10 cellular contexts compared by ENCODE assay signal in genomic region chr4:41178372-41179085, GRCh38. TPM values are rescaled to one million over a fixed set of nuclear protein-coding genes. Genes with fewer than 3 reads are reported as not detected.
DNase-seq lines count a peak whose midpoint lies in the region; ATAC-seq and TF ChIP-seq lines count a peak whose summit lies in the region.
"Had no signal": no experiment of that assay in that cellular context is flagged by ENCODE, and none has a peak within 500 bp of the region (broad histone marks: within the 10 kb centered on the region; RNA-seq: fewer than 3 reads in every experiment).

No MANE protein-coding gene starts in this region.

- in situ Hi-C loops in astrocyte of the spinal cord (cut with HindIII; ENCODE audit: low sequenced_read_pairs), result no loop called here

- H3K4me3 ChIP-seq in HCT116 (replicated peaks in 1 of 2; ENCODE audit: low read depth in 1 of 2, low read length in 2 of 2) (no peak overlapping the region), astrocyte of the spinal cord (ENCODE audit: low read depth, low read length) (no peak overlapping the region), MM.1S (ENCODE audit: low read length) (no peak overlapping the region), PC-9 (no peak overlapping the region)

- TF ChIP-seq CTCF in HCT116 (IDR thresholded peaks at IDR 0.05 in 2 of 3, conservative IDR thresholded peaks at IDR 0.05 in 1 of 3; ENCODE audit: borderline replicate concordance in 1 of 3, insufficient read depth in 1 of 3, low read depth in 2 of 3, low read length in 2 of 3) (no peak), astrocyte of the spinal cord (IDR thresholded peaks at IDR 0.05; ENCODE audit: low read depth, low read length) (no peak), MM.1S (IDR thresholded peaks at IDR 0.05; ENCODE audit: low read length) (no peak), PC-9 (conservative IDR thresholded peaks at IDR 0.05) (no peak)

- H2AFZ ChIP-seq in HCT116 (ENCODE audit: low read depth, low read length, poor library complexity, severe bottlenecking) (no peak overlapping the region), MM.1S (ENCODE audit: low read length) (no peak overlapping the region), PC-9 (no peak overlapping the region)

- POLR2A ChIA-PET in HCT116 (lab: Charles Lee) (interaction anchor here (0.6 kb wide), 1 partner anchor 33 kb away, joined by 3 read pairs; no protein-coding TSS in a partner anchor), PC-9 (lab: Charles Lee; ENCODE audit: unreplicated experiment) (no interaction called here)

- H3K27ac ChIP-seq in HCT116 (ENCODE audit: low read depth, low read length) (no peak overlapping the region), MM.1S (ENCODE audit: low read length) (no peak overlapping the region), PC-9 (no peak overlapping the region)

- intact Hi-C loops in HCT116 (cut with micrococcal nuclease) (no loop called here), PC-9 (cut with micrococcal nuclease; ENCODE audit: unreplicated experiment) (no loop called here), posterior vena cava (cut with DNase I) (no loop called here)

- DNase-seq in HCT116 (ENCODE audit: low read depth, low spot score) (no peak), astrocyte of the spinal cord (ENCODE audit: low read depth, low spot score) (peak; percentile 96), hepatic stellate cell (ENCODE audit: low spot score) (peak; percentile 63), stromal cell of bone marrow (ENCODE audit: low read depth) (peak; percentile 91), MM.1S (no peak), PC-9 (no peak), HUDEP-2 (lab: John Stamatoyannopoulos, UW; ENCODE audit: unreplicated experiment in 76 of 76) (no peak), posterior vena cava (ENCODE audit: low spot score) (no peak)
- DNase-seq: NCI-H526 had no signal

- H3K4me1 ChIP-seq in HCT116 (ENCODE audit: control insufficient read depth in 1 of 2, insufficient read depth in 2 of 2, low read length in 2 of 2) (peaks cover 11 to 24% of the 10 kb centered on the region in 2 experiments), MM.1S (ENCODE audit: low read length) (no peaks in the 10 kb centered on the region), PC-9 (replicated peaks; ENCODE audit: insufficient read depth) (peaks cover 24% of the 10 kb centered on the region; the same call in 1 of the 2 replicates)

- H4K20me1 ChIP-seq in HCT116 (ENCODE audit: insufficient read depth) (no peaks in the 10 kb centered on the region; the same call in 1 of the 2 replicates), MM.1S (ENCODE audit: insufficient read depth, low read length) (no peaks in the 10 kb centered on the region), PC-9 (ENCODE audit: insufficient read depth) (no peaks in the 10 kb centered on the region)

- no peaks in the 10 kb centered on the region for H3F3A ChIP-seq in MM.1S (ENCODE audit: insufficient read depth, low read length)
- H3F3A ChIP-seq in PC-9 (ENCODE audit: insufficient read depth, low read depth), result peaks cover 6% of the 10 kb centered on the region; the same call in 1 of the 2 replicates

- CTCF ChIA-PET in HCT116 (lab: Charles Lee) (no interaction called here), PC-9 (lab: Charles Lee) (no interaction called here)

- H3K9me2 ChIP-seq in HCT116 (ENCODE audit: insufficient read depth), result no peaks in the 10 kb centered on the region
- H3K9me2 ChIP-seq in MM.1S (replicated peaks; ENCODE audit: insufficient read depth, low read length), result no peaks in the 10 kb centered on the region
- no peaks in the 10 kb centered on the region; the same call in 1 of the 2 replicates for H3K9me2 ChIP-seq in PC-9 (ENCODE audit: insufficient read depth)

- H3K27me3 ChIP-seq in HCT116 (ENCODE audit: insufficient read depth, low read length) (no peaks in the 10 kb centered on the region), MM.1S (replicated peaks; ENCODE audit: insufficient read depth, low read length) (no peaks in the 10 kb centered on the region), PC-9 (ENCODE audit: insufficient read depth, low read depth) (no peaks in the 10 kb centered on the region)

- TF ChIP-seq RAD21 in HCT116 (IDR thresholded peaks at IDR 0.05; ENCODE audit: low read depth), result no peak

- no peak overlapping the region for H3K9ac ChIP-seq in HCT116 (ENCODE audit: low read length)
- H3K9ac ChIP-seq in MM.1S (ENCODE audit: low read length), result no peak overlapping the region

- RAD21 ChIA-PET in HCT116 (lab: Charles Lee; ENCODE audit: low non-redundant PET in 1 of 2, low total read pairs in 2 of 2, uncharacterized antibody in 2 of 2, unreplicated experiment in 2 of 2), result no interaction called here

- BruUV-seq in HCT116 (replicated peaks; lab: Mats Ljungman, UMichigan) (no TSS peak), PC-9 (replicated peaks; lab: Mats Ljungman, UMichigan) (no TSS peak)

- no peak for TF ChIP-seq POLR2A in HCT116 (IDR thresholded peaks at IDR 0.05; ENCODE audit: borderline replicate concordance, extremely low read depth, insufficient read depth, insufficient read length)

- no peak for ATAC-seq in HCT116
- ATAC-seq: activated T-helper 17 cell treated with anti-CD3 and anti-CD28 coated beads, Interleukin-2, amount 50 U/mL, for 72 hours had no signal

- H3K9me3 ChIP-seq in HCT116 (ENCODE audit: control insufficient read depth in 1 of 2, insufficient read depth in 1 of 2, low read depth in 1 of 2, low read length in 2 of 2), result no peaks in the 10 kb centered on the region
- H3K9me3 ChIP-seq in MM.1S (replicated peaks; ENCODE audit: insufficient read depth, low read length), result no peaks in the 10 kb centered on the region
- H3K9me3 ChIP-seq in PC-9 (ENCODE audit: insufficient read depth, low read depth), result no peaks in the 10 kb centered on the region

- H3K79me2 ChIP-seq in HCT116 (ENCODE audit: insufficient read depth, low read length) (peaks cover 100% of the 10 kb centered on the region), MM.1S (ENCODE audit: low read length) (no peaks in the 10 kb centered on the region), PC-9 (ENCODE audit: low read depth) (peaks cover 16% of the 10 kb centered on the region; the same call in 1 of the 2 replicates)

- H3K36me3 ChIP-seq in HCT116 (ENCODE audit: control insufficient read depth in 1 of 2, insufficient read depth in 2 of 2, low read length in 2 of 2), result no peaks in the 10 kb centered on the region; a peak in 1 of 4 replicates
- H3K36me3 ChIP-seq in MM.1S (replicated peaks; ENCODE audit: insufficient read depth, low read length), result no peaks in the 10 kb centered on the region
- no peaks in the 10 kb centered on the region for H3K36me3 ChIP-seq in PC-9 (ENCODE audit: low read depth)

- H3K4me2 ChIP-seq in HCT116 (ENCODE audit: low read length) (0 out of 2 replicates have a peak overlapping the region, but pooled peaks have one; percentile 21), MM.1S (ENCODE audit: low read depth, low read length) (no peak overlapping the region), PC-9 (no peak overlapping the region)

TF ChIP-seq in HCT116, 20 proteins besides CTCF, POLR2A, EP300 and RAD21 (continues in another document):
- TF ChIP-seq EZH2phosphoT487 (IDR thresholded peaks at IDR 0.05; ENCODE audit: borderline replicate concordance) (no peak), YY1 (IDR thresholded peaks at IDR 0.05; ENCODE audit: extremely low read depth, insufficient replicate concordance, low read depth, low read length) (no peak), FOSL1 (IDR thresholded peaks at IDR 0.05; ENCODE audit: low read depth) (no peak), ELF1 (IDR thresholded peaks at IDR 0.05; ENCODE audit: borderline replicate concordance, low read depth) (no peak), REST (IDR thresholded peaks at IDR 0.05; ENCODE audit: low read depth) (no peak), ZBTB33 (IDR thresholded peaks at IDR 0.05; ENCODE audit: extremely low read depth, insufficient replicate concordance, low read length) (no peak), JUND (IDR thresholded peaks at IDR 0.05) (no peak), ZNF274 (IDR thresholded peaks at IDR 0.05; ENCODE audit: low read depth, low read length) (no peak)

RNA-seq across cellular contexts. Expression of gene APBB2, which starts 35.8 kb away (rescaled TPM):
- total RNA-seq in HCT116 (2021; ENCODE audit: unreplicated experiment) (72.5 TPM), PC-9 (2021) (33.6 and 46.0 TPM in 2 replicates), posterior vena cava (10 to 100 TPM; 55.2 to 70.1 TPM)
- 33.6 and 40.7 TPM in 2 replicates for polyA plus RNA-seq in HCT116 (2012)

Comparison
In these comparisons a context has a peak if more than half of its experiments do, and no peak if none do; other contexts are left out.
1. DNase-seq: peak in astrocyte of the spinal cord (single experiment), hepatic stellate cell (single experiment) and stromal cell of bone marrow (single experiment); none in HCT116 (single experiment), MM.1S (single experiment), PC-9 (0 of 2), HUDEP-2 (0 of 76) and posterior vena cava (single experiment).